In the genomic region with DNA sequence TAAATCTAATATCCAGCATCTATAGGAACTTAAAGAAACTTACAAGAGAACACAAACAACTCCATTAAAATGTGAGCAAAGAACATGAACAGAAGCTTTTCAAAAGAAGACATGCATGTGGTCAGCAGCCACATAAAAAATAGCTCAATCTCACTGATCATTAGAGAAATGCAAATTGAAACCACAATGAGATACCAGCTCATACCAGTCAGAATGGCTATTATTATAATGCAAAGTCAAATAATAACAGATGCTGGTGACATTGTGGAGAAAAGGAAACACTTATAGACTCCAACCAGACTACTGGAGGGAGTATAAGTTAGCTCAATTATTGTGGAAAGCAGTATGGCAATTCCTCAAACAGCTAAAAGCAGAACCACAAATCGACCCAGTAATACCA, we compare ENCODE assay signal across 30 cellular contexts.
"Had no signal": no experiment of that assay in that cellular context is flagged by ENCODE, and none has a peak within 500 bp of the region (broad histone marks: within the 10 kb centered on the region; RNA-seq: fewer than 3 reads in every experiment).

No MANE protein-coding gene starts in this region.

- H3K4me3 Mint-ChIP-seq: immature natural killer cell; naive thymus-derived CD8-positive, alpha-beta T cell; nephron; neural crest cell; stimulated activated naive B cell treated with anti-CD40 and anti-IgM and Interleukin-4, amounts not matched to agents 10 μg/mL and 1 μg/mL and 100 μg/mL, for 72 hours had no signal

- H3K4me1 Mint-ChIP-seq: immature natural killer cell; naive thymus-derived CD8-positive, alpha-beta T cell; nephron; neural crest cell; stimulated activated naive B cell treated with anti-CD40 and anti-IgM and Interleukin-4, amounts not matched to agents 10 μg/mL and 1 μg/mL and 100 μg/mL, for 72 hours had no signal

- H3K27ac Mint-ChIP-seq: immature natural killer cell; naive thymus-derived CD8-positive, alpha-beta T cell; nephron; stimulated activated naive B cell treated with anti-CD40 and anti-IgM and Interleukin-4, amounts not matched to agents 10 μg/mL and 1 μg/mL and 100 μg/mL, for 72 hours had no signal

- H3K27ac ChIP-seq: left lung, lower lobe of right lung, pancreas, prostate gland, skin epidermis, stomach, testis, thyroid gland, transverse colon, upper lobe of left lung, vagina had no signal

- H3K27me3 Mint-ChIP-seq: naive thymus-derived CD8-positive, alpha-beta T cell; stimulated activated naive B cell treated with anti-CD40 and anti-IgM and Interleukin-4, amounts not matched to agents 10 μg/mL and 1 μg/mL and 100 μg/mL, for 72 hours had no signal

- DNase-seq: immature natural killer cell; kidney; left colon; left lung; lower lobe of right lung; mammary epithelial cell; mesenchymal stem cell; naive thymus-derived CD8-positive, alpha-beta T cell; nucleus accumbens; pancreas; posterior cingulate gyrus; retina; right cardiac atrium; stimulated activated CD4-positive, alpha-beta T cell treated with anti-CD3 and anti-CD28 coated beads, Interleukin-12 subunit alpha, Interleukin-12 subunit beta, amount 100 ng/mL, for 4 hours; stimulated activated CD4-positive, alpha-beta T cell treated with anti-CD3 and anti-CD28 coated beads, Interleukin-15, amount 100 ng/mL, for 24 hours; stimulated activated CD4-positive, alpha-beta T cell treated with anti-CD3 and anti-CD28 coated beads, Interleukin-2, amount 100 ng/mL, for 24 hours; stimulated activated CD4-positive, alpha-beta T cell treated with anti-CD3 and anti-CD28 coated beads, Interleukin-4, amount 100 ng/mL, for 1 hour; stimulated activated naive B cell treated with anti-CD40 and anti-IgM and Interleukin-4, amounts not matched to agents 10 μg/mL and 1 μg/mL and 100 μg/mL, for 72 hours; stimulated activated naive CD8-positive, alpha-beta T cell treated with anti-CD3 and anti-CD28 coated beads, Interleukin-15, Interleukin-2, amounts not matched to agents 100 U/mL and 50 U/mL, for 24 hours; stomach; testis; thyroid gland; transverse colon; upper lobe of left lung had no signal

- H3K9me3 ChIP-seq: pancreas, prostate gland, stomach, testis, thyroid gland, transverse colon, upper lobe of left lung, vagina had no signal

- H3K36me3 Mint-ChIP-seq: immature natural killer cell; stimulated activated naive B cell treated with anti-CD40 and anti-IgM and Interleukin-4, amounts not matched to agents 10 μg/mL and 1 μg/mL and 100 μg/mL, for 72 hours had no signal

- ATAC-seq: left colon; left lung; lower lobe of right lung; naive thymus-derived CD8-positive, alpha-beta T cell; pancreas; right cardiac atrium; sciatic nerve; stimulated activated naive B cell treated with anti-CD40 and anti-IgM and Interleukin-4, amounts not matched to agents 10 μg/mL and 1 μg/mL and 100 μg/mL, for 72 hours; stimulated activated naive CD8-positive, alpha-beta T cell treated with anti-CD3 and anti-CD28 coated beads, Interleukin-15, Interleukin-2, amounts not matched to agents 100 U/mL and 50 U/mL, for 24 hours had no signal

- H3K4me3 ChIP-seq: left lung, lower lobe of right lung, pancreas, prostate gland, skin epidermis, stomach, testis, thyroid gland, transverse colon, upper lobe of left lung, vagina had no signal
